In genomic region chr6:79071547-79071946, GRCh38 we compare ENCODE assay signal across 26 cellular contexts. TPM values are rescaled to one million over a fixed set of nuclear protein-coding genes. Genes with fewer than 3 reads are reported as not detected.
DNase-seq lines count a peak whose midpoint lies in the region; ATAC-seq, FAIRE-seq and TF ChIP-seq lines count a peak whose summit lies in the region.
"Had no signal": no experiment of that assay in that cellular context is flagged by ENCODE, and none has a peak within 500 bp of the region (broad histone marks: within the 10 kb centered on the region; RNA-seq: fewer than 3 reads in every experiment).

No MANE protein-coding gene starts in this region.

- FAIRE-seq in kidney (lab: Jason Lieb, UNC) = peak; percentile 37

- peak; percentile 26 for ATAC-seq in activated CD4-positive, alpha-beta T cell treated with anti-CD3 and anti-CD28 coated beads for 36 hours
- ATAC-seq in GM19351 (IDR thresholded peaks at IDR 0.05; ENCODE audit: unreplicated experiment) (peak; percentile 29), HG03342 (IDR thresholded peaks at IDR 0.05; ENCODE audit: unreplicated experiment) (no peak)
- ATAC-seq: activated T-cell treated with anti-CD3 and anti-CD28 coated beads, Interleukin-2, amount 50 U/mL, for 4 hours had no signal

- peaks cover 28% of the 10 kb centered on the region for H3K36me3 Mint-ChIP-seq in activated CD4-positive, alpha-beta T cell treated with anti-CD3 and anti-CD28 coated beads for 36 hours (ENCODE audit: low read depth)
- H3K36me3 Mint-ChIP-seq in HFFc6 (ENCODE audit: low read depth) = peaks cover 16% of the 10 kb centered on the region

- H3K4me1 Mint-ChIP-seq in activated CD4-positive, alpha-beta T cell treated with anti-CD3 and anti-CD28 coated beads for 36 hours = peaks cover 63% of the 10 kb centered on the region
- H3K4me1 Mint-ChIP-seq in HFFc6 (ENCODE audit: low read depth) = peaks cover 67% of the 10 kb centered on the region

- H3K4me3 ChIP-seq in KMS-11 (IDR thresholded peaks at IDR 0.05; ENCODE audit: insufficient read depth, low read depth, low read length) (no peak overlapping the region), kidney (ENCODE audit: low read length in 2 of 2) (no peak overlapping the region)

- POLR2A ChIA-PET in activated CD4-positive, alpha-beta T cell treated with anti-CD3 and anti-CD28 coated beads for 36 hours (lab: Charles Lee) = no interaction called here

- H2AFZ ChIP-seq in KMS-11 (ENCODE audit: low read depth) = no peak overlapping the region

- CTCF ChIA-PET in activated CD4-positive, alpha-beta T cell treated with anti-CD3 and anti-CD28 coated beads for 36 hours (lab: Charles Lee) = interaction anchor here (1.8 kb wide), 1 partner anchor 11 kb away, joined by 9 read pairs; no protein-coding TSS in a partner anchor

- no peaks in the 10 kb centered on the region for H3K9me3 ChIP-seq in kidney (ENCODE audit: control insufficient read depth in 1 of 2, low read length in 2 of 2)
- H3K9me3 ChIP-seq: neutrophil had no signal

- no peak for TF ChIP-seq CTCF in KMS-11 (conservative IDR thresholded peaks at IDR 0.05; ENCODE audit: low read depth, low read length)
- no peak for TF ChIP-seq CTCF in kidney (IDR thresholded peaks at IDR 0.05; ENCODE audit: borderline replicate concordance, extremely low read depth, insufficient read depth)
- no peak for TF ChIP-seq CTCF in HFFc6 (IDR thresholded peaks at IDR 0.05)

- no peaks in the 10 kb centered on the region for H3K27me3 ChIP-seq in KMS-11 (ENCODE audit: insufficient read depth, low read depth)
- H3K27me3 ChIP-seq: neutrophil had no signal

- H3K27me3 Mint-ChIP-seq in activated CD4-positive, alpha-beta T cell treated with anti-CD3 and anti-CD28 coated beads for 36 hours = no peaks in the 10 kb centered on the region
- H3K27me3 Mint-ChIP-seq in HFFc6 (ENCODE audit: insufficient read depth) = no peaks in the 10 kb centered on the region
- H3K27me3 Mint-ChIP-seq: activated B cell treated with CpG ODN at 0.5 μM for 24 hours; activated CD4-positive, alpha-beta memory T cell treated with anti-CD3 and anti-CD28 coated beads, Interleukin-2, amount 10 ng/mL, durations not matched to agents 7 days and 5 days; B cell; type B pancreatic cell had no signal

- H3K4me3 Mint-ChIP-seq in activated CD4-positive, alpha-beta T cell treated with anti-CD3 and anti-CD28 coated beads for 36 hours = no peak overlapping the region
- no peak overlapping the region for H3K4me3 Mint-ChIP-seq in HFFc6
- H3K4me3 Mint-ChIP-seq: activated B cell treated with CpG ODN at 0.5 μM for 24 hours; activated CD4-positive, alpha-beta memory T cell treated with anti-CD3 and anti-CD28 coated beads, Interleukin-2, amount 10 ng/mL, durations not matched to agents 7 days and 5 days; activated T-cell treated with anti-CD3 and anti-CD28 coated beads, Interleukin-2, amount 50 U/mL, for 4 hours; B cell; type B pancreatic cell had no signal

- 0 out of 2 replicates have a peak overlapping the region, but pooled peaks have one; percentile 17 for H3K4me2 ChIP-seq in KMS-11

- H3K9me3 Mint-ChIP-seq in activated CD4-positive, alpha-beta T cell treated with anti-CD3 and anti-CD28 coated beads for 36 hours (ENCODE audit: low read depth) = no peaks in the 10 kb centered on the region
- H3K9me3 Mint-ChIP-seq in HFFc6 = no peaks in the 10 kb centered on the region
- H3K9me3 Mint-ChIP-seq: activated B cell treated with CpG ODN at 0.5 μM for 24 hours; activated CD4-positive, alpha-beta memory T cell treated with anti-CD3 and anti-CD28 coated beads, Interleukin-2, amount 10 ng/mL, durations not matched to agents 7 days and 5 days; activated T-cell treated with anti-CD3 and anti-CD28 coated beads, Interleukin-2, amount 50 U/mL, for 4 hours; type B pancreatic cell had no signal

- H4K20me1 ChIP-seq in KMS-11 (ENCODE audit: insufficient read depth) = no peaks in the 10 kb centered on the region; the same call in 1 of the 2 replicates

- peaks cover 64% of the 10 kb centered on the region for H3K4me1 ChIP-seq in KMS-11 (ENCODE audit: low read depth, poor library complexity, severe bottlenecking)
- peaks cover 6 to 7% of the 10 kb centered on the region in 2 donors for H3K4me1 ChIP-seq in kidney (ENCODE audit: control insufficient read depth in 1 of 2, insufficient read depth in 1 of 2, low read depth in 1 of 2, low read length in 2 of 2)

- intact Hi-C loops in activated CD4-positive, alpha-beta T cell treated with anti-CD3 and anti-CD28 coated beads for 36 hours (cut with DNase I, micrococcal nuclease) = loop anchor here (1.0 to 10.0 kb wide), 4 partner anchors 31 to 1033 kb away; partner anchors contain the start of gene BCKDHB (in 1 of the 2)
- intact Hi-C loops in kidney (cut with DNase I) = no loop called here

- no peak for DNase-seq in activated CD4-positive, alpha-beta T cell treated with anti-CD3 and anti-CD28 coated beads for 36 hours
- DNase-seq in activated CD4-positive, alpha-beta T cell treated with anti-CD3 and anti-CD28 coated beads, Interleukin-2, amount 50 U/mL, for 4 hours = no peak
- DNase-seq in kidney (no peak), NCI-H146 treated with DMSO at 0.1 percent for 48 hours (lab: John Stamatoyannopoulos, UW; ENCODE audit: unreplicated experiment) (no peak), HFFc6 (no peak)
- DNase-seq: activated B cell treated with CpG ODN at 0.5 μM for 24 hours; activated CD4-positive, alpha-beta memory T cell treated with anti-CD3 and anti-CD28 coated beads, Interleukin-2, amount 10 ng/mL, durations not matched to agents 7 days and 5 days; activated naive CD4-positive, alpha-beta T cell treated with Interleukin-2 at 50 U/mL for 16 hours; activated T-cell treated with anti-CD3 and anti-CD28 coated beads, Interleukin-2, amount 50 U/mL, for 4 hours; amniotic stem cell; DMS53; effector CD4-positive, alpha-beta T cell; GDM1; mesenchymal stem cell; NCI-H2081 treated with DMSO at 0.1 percent for 48 hours; NCI-H446; NCI-H82; OCI-M1; stimulated activated CD8-positive, alpha-beta memory T cell treated with anti-CD3 and anti-CD28 coated beads, Interleukin-4, amount 100 ng/mL, for 48 hours; T1000 had no signal

- no peaks in the 10 kb centered on the region for H3K36me3 ChIP-seq in KMS-11 (ENCODE audit: insufficient read depth)
- H3K36me3 ChIP-seq in kidney (ENCODE audit: control insufficient read depth in 1 of 2, insufficient read depth in 2 of 2, low read length in 2 of 2) = no peaks in the 10 kb centered on the region

- peaks cover 65% of the 10 kb centered on the region for H3K79me2 ChIP-seq in KMS-11 (ENCODE audit: insufficient read depth, low read depth)

- no peak overlapping the region for H3K27ac ChIP-seq in KMS-11
- no peak overlapping the region for H3K27ac ChIP-seq in kidney (ENCODE audit: low read depth in 2 of 2, low read length in 2 of 2)

- H3K9ac ChIP-seq in KMS-11 = no peak overlapping the region
- no peak overlapping the region for H3K9ac ChIP-seq in kidney (ENCODE audit: low read length in 2 of 2)

- H3K27ac Mint-ChIP-seq in activated CD4-positive, alpha-beta T cell treated with anti-CD3 and anti-CD28 coated beads for 36 hours = no peak overlapping the region
- no peak overlapping the region for H3K27ac Mint-ChIP-seq in HFFc6
- H3K27ac Mint-ChIP-seq: activated B cell treated with CpG ODN at 0.5 μM for 24 hours; activated CD4-positive, alpha-beta memory T cell treated with anti-CD3 and anti-CD28 coated beads, Interleukin-2, amount 10 ng/mL, durations not matched to agents 7 days and 5 days; B cell had no signal

RNA-seq across cellular contexts. Expression of gene PHIP, which starts 6.5 kb away (rescaled TPM):
- 10 to 100 TPM; 24.8 to 25.5 TPM for total RNA-seq in activated CD4-positive, alpha-beta T cell treated with anti-CD3 and anti-CD28 coated beads for 36 hours
- total RNA-seq in kidney = 30.6 TPM
- polyA plus RNA-seq in kidney (ENCODE audit: insufficient read depth, low read depth, low replicate concordance) = 4.8 TPM
- total RNA-seq in HFFc6 (2021; fragmentation: NEBNext Ultra II Directional; extraction: Animal tissue kit (Norgen Biotek cat#: 25700)) = 10 to 100 TPM; 15.7 to 18.7 (median 17.6) TPM
